Comparison of ENCODE assay signal across 10 cellular contexts in the genomic region with DNA sequence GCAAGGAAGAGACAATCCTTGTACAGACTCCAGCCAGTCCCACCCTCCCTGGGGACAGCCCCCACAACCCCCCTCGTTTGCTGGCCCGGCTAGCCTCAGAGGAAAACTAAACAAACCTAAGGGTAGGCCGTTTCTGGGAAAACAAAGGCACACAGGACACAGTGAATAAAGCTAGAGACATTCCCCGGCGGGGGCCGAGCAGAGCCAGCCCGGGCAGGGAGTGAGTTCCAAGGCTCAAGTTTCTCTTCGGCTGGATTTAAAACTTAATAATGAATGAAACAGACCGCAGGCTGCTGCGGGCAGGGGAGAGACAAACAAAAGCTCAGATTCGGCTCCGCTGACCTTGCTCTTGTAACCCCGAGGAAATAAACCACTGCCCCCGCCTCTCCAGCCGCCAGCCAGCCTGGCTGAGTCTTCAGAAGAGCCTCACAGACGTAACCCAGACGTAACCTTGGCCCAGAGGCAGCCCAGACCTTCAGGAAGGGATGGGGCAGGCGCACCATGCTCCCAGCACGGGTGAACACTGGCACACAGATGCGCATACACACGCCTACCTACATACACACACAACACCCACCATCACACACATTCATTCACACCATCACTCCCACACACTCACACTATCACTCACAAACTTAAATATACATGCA.
DNase-seq lines count a peak whose midpoint lies in the region; ATAC-seq and TF ChIP-seq lines count a peak whose summit lies in the region.
"Had no signal": no experiment of that assay in that cellular context is flagged by ENCODE, and none has a peak within 500 bp of the region (broad histone marks: within the 10 kb centered on the region; RNA-seq: fewer than 3 reads in every experiment).

No MANE protein-coding gene starts in this region.

- H2AFZ ChIP-seq in H9 (ENCODE audit: low read length): no peak overlapping the region

- H2AK5ac ChIP-seq in H9 (ENCODE audit: insufficient read length, low read length): no peak overlapping the region

- H2BK15ac ChIP-seq in H9 (ENCODE audit: low read depth, low read length): no peak overlapping the region

- H2BK120ac ChIP-seq in H9 (ENCODE audit: low read depth, low read length, poor library complexity, severe bottlenecking): no peak overlapping the region

- peak overlapping the region; percentile 18 for H3K18ac ChIP-seq in H9 (ENCODE audit: insufficient read length, low read depth, low read length)

- no peaks in the 10 kb centered on the region; a peak in 1 of 5 replicates for H3K9me3 Mint-ChIP-seq in H9

- H3K27me3 ChIP-seq in H9 (ENCODE audit: insufficient read depth, low read length): no peaks in the 10 kb centered on the region

- no peaks in the 10 kb centered on the region for H3K23me2 ChIP-seq in H9 (ENCODE audit: insufficient read length, low read depth, low read length, poor library complexity, severe bottlenecking)

- H3K4ac ChIP-seq in H9 (ENCODE audit: low read depth, low read length): no peak overlapping the region

- no peak overlapping the region for H2BK20ac ChIP-seq in H9 (ENCODE audit: low read depth, low read length, poor library complexity, severe bottlenecking)

- ATAC-seq in sciatic nerve (peak; percentile 71), GM18907 (IDR thresholded peaks at IDR 0.05; ENCODE audit: unreplicated experiment) (no peak), HG03354 (IDR thresholded peaks at IDR 0.05; ENCODE audit: poor library complexity, severe bottlenecking, unreplicated experiment) (no peak), GM21717 (IDR thresholded peaks at IDR 0.05; ENCODE audit: unreplicated experiment) (no peak)
- ATAC-seq: T-helper 17 cell had no signal

- no peak overlapping the region for H4K8ac ChIP-seq in H9 (replicated peaks; ENCODE audit: insufficient read length, low read depth, low read length)

- H3K23ac ChIP-seq in H9 (ENCODE audit: insufficient read length, low read depth, low read length): no peak overlapping the region

- peaks cover 48 to 56% of the 10 kb centered on the region in 2 experiments for H3K4me1 Mint-ChIP-seq in H9
- H3K4me1 Mint-ChIP-seq: T-helper 17 cell had no signal

- no peak overlapping the region for H3K27ac ChIP-seq in H9 (ENCODE audit: insufficient read length, low read depth, low read length)

- no peaks in the 10 kb centered on the region for H3K79me1 ChIP-seq in H9 (ENCODE audit: insufficient read depth, low read depth, low read length, poor library complexity, severe bottlenecking)

- H2BK12ac ChIP-seq in H9 (ENCODE audit: insufficient read length, low read depth, low read length): no peak overlapping the region

- TF ChIP-seq CTCF in H9 (conservative IDR thresholded peaks at IDR 0.05) (no peak), lower leg skin (IDR thresholded peaks at IDR 0.05) (peak in 1 of 3 donors; percentile 11)

- TF ChIP-seq POLR2A in lower leg skin (IDR thresholded peaks at IDR 0.05): no peak

- no peak overlapping the region for H4K91ac ChIP-seq in H9 (ENCODE audit: insufficient read length, low read depth, low read length)

- H4K5ac ChIP-seq in H9 (ENCODE audit: insufficient read length, low read depth, low read length): no peak overlapping the region

- peak overlapping the region; percentile 9 to 72 (median 63) for H3K27ac Mint-ChIP-seq in H9
- H3K27ac Mint-ChIP-seq: T-helper 17 cell had no signal

- 100% methylated on average over 1 of the region's 21 CpGs for WGBS in H9 (ENCODE audit: extremely low coverage, insufficient read length, low lambda C conversion rate)
- 55 to 61% methylated on average over 21 of the region's 21 CpGs for WGBS in lower leg skin, 2 donors

- DNase-seq in H9 (no peak), brain pericyte (ENCODE audit: low read depth, low spot score) (peak; percentile 73), iPS-NIHi7 (ENCODE audit: extremely low spot score) (peak; percentile 64), sciatic nerve (ENCODE audit: low spot score) (no peak), lower leg skin (ENCODE audit: low spot score in 2 of 2) (no peak)
- DNase-seq: activated gamma-delta T cell treated with Interleukin-2 at 50 U/mL for 16 hours, T-helper 17 cell had no signal

- H3K79me2 ChIP-seq in H9 (ENCODE audit: insufficient read depth, low read length): no peaks in the 10 kb centered on the region

- peaks cover 24 to 35% (median 28%) of the 10 kb centered on the region in 3 experiments for H3K36me3 Mint-ChIP-seq in H9 (ENCODE audit: insufficient read depth in 1 of 3, low read depth in 3 of 3)

- H3K4me1 ChIP-seq in H9 (ENCODE audit: insufficient read depth, low read length): peaks cover 12% of the 10 kb centered on the region; the same call in 1 of the 2 replicates

- no peaks in the 10 kb centered on the region for H3K9me3 ChIP-seq in H9 (ENCODE audit: control insufficient read depth, low read depth, low read length)

- H3K9ac ChIP-seq in H9 (ENCODE audit: extremely low read depth, insufficient read length, low read length): no peak overlapping the region

- no peak overlapping the region for H3K56ac ChIP-seq in H9 (ENCODE audit: insufficient read length, low read depth, low read length)

- H3K4me2 ChIP-seq in H9 (ENCODE audit: insufficient read depth, insufficient read length, low read length): peak overlapping the region; percentile 24

- no peaks in the 10 kb centered on the region for H4K20me1 ChIP-seq in H9 (ENCODE audit: control insufficient read depth, insufficient read depth, insufficient read length)

- H3K4me3 ChIP-seq in lower leg skin (ENCODE audit: low read depth, poor library complexity, severe bottlenecking): no peak overlapping the region

- intact Hi-C loops in sciatic nerve (cut with DNase I) (no loop called here), lower leg skin (cut with DNase I; ENCODE audit: low total_unique reads) (no loop called here)

- peak overlapping the region; percentile 85 for H3K14ac ChIP-seq in H9 (ENCODE audit: insufficient read depth, low read length)

- no peak overlapping the region for H3T11ph ChIP-seq in H9 (ENCODE audit: low read length)

- H2BK5ac ChIP-seq in H9 (ENCODE audit: insufficient read length, low read length): no peak overlapping the region

- peak overlapping the region in 1 of 2 experiments; percentile 62; a peak in 4 of 5 replicates for H3K4me3 Mint-ChIP-seq in H9
- H3K4me3 Mint-ChIP-seq: T-helper 17 cell had no signal

- H3K27me3 Mint-ChIP-seq in H9 (ENCODE audit: low read depth): no peaks in the 10 kb centered on the region

Comparison
In these comparisons a context has a peak if more than half of its experiments do, and no peak if none do; other contexts are left out.
1. DNase-seq: peak in brain pericyte (single experiment) and iPS-NIHi7 (single experiment); none in H9 (single experiment), sciatic nerve (single experiment) and lower leg skin (0 of 2).